In the genomic region with DNA sequence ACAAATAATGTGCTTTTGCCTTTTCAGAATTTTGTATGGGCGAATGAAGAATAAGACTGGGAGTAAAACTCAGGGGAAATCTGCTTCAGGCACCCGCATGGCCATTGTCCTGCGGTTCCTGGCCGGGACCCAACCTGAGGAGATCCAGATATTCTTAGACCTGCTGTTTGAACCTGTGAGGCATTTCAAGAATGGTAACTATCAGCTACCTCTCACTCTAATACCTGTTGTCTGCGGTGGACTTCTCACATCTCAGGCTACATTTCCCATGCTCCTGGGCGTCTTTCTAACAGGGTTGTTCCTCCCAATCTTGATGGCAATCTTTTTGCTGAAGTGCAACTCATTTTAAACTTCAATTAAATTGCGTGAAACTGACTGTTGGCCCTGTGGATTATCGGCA, we compare ENCODE assay signal across 33 cellular contexts.
"Had no signal": no experiment of that assay in that cellular context is flagged by ENCODE, and none has a peak within 500 bp of the region (broad histone marks: within the 10 kb centered on the region; RNA-seq: fewer than 3 reads in every experiment).

No MANE protein-coding gene starts in this region.

- H3K27ac Mint-ChIP-seq: activated B cell treated with CpG ODN at 0.5 μM for 24 hours; activated CD8-positive, alpha-beta memory T cell treated with anti-CD3 and anti-CD28 coated beads, Interleukin-2, amount 10 ng/mL, durations not matched to agents 7 days and 5 days; activated CD8-positive, alpha-beta T cell treated with anti-CD3 and anti-CD28 coated beads for 36 hours; activated naive CD4-positive, alpha-beta T cell treated with anti-CD3 and anti-CD28 coated beads for 36 hours; activated naive CD4-positive, alpha-beta T cell treated with anti-CD3 and anti-CD28 coated beads, Interleukin-2, amount 50 U/mL, for 24 hours; activated naive CD8-positive, alpha-beta T cell treated with anti-CD3 and anti-CD28 coated beads, Interleukin-2, amount 10 ng/mL, durations not matched to agents 7 days and 5 days; activated T-helper 1 cell treated with anti-CD3 and anti-CD28 coated beads, Interleukin-12 subunit alpha, Interleukin-12 subunit beta, Interleukin-2, Interleukin-4 antibody, amounts not matched to agents 30 ng/mL and 10 ng/mL and 1 ng/mL, durations not matched to agents 14 hours and 24 hours and 36 hours; activated T-helper 2 cell treated with anti-CD3 and anti-CD28 coated beads, Interferon-gamma antibody, Interleukin-2, Interleukin-4, amounts not matched to agents 10 μg/mL and 5 μg/mL and 100 μg/mL, durations not matched to agents 14 hours and 24 hours and 36 hours; dendritic cell treated with granulocyte-macrophage colony-stimulating factor and Interleukin-4, amounts not matched to agents 40 ng/mL and 50 ng/mL, for 4 days; endodermal cell; T-cell; T-helper 1 cell treated with Interleukin-12 subunit alpha and Interleukin-12 subunit beta and Interleukin-4 antibody, amounts not matched to agents 30 μg/mL and 1 μg/mL, for 36 hours; T-helper 2 cell treated with Interferon-gamma antibody and Interleukin-4, amounts not matched to agents 5 μg/mL and 100 μg/mL, for 36 hours had no signal

- H3K4me1 ChIP-seq: esophagus muscularis mucosa, foreskin keratinocyte had no signal

- H3K27ac ChIP-seq: brain microvascular endothelial cell, coronary artery, dorsolateral prefrontal cortex, esophagus muscularis mucosa, foreskin keratinocyte, gastrocnemius medialis, WERI-Rb-1 had no signal

- H3K9me3 ChIP-seq: esophagus muscularis mucosa, gastrocnemius medialis had no signal

- H3K27me3 ChIP-seq: brain microvascular endothelial cell, dorsolateral prefrontal cortex, esophagus muscularis mucosa, foreskin keratinocyte, gastrocnemius medialis had no signal

- H3K27me3 Mint-ChIP-seq: activated B cell treated with CpG ODN at 0.5 μM for 24 hours; activated CD8-positive, alpha-beta memory T cell treated with anti-CD3 and anti-CD28 coated beads, Interleukin-2, amount 10 ng/mL, durations not matched to agents 7 days and 5 days; activated CD8-positive, alpha-beta T cell treated with anti-CD3 and anti-CD28 coated beads for 36 hours; activated naive CD4-positive, alpha-beta T cell treated with anti-CD3 and anti-CD28 coated beads, Interleukin-2, amount 50 U/mL, for 24 hours; activated naive CD8-positive, alpha-beta T cell treated with anti-CD3 and anti-CD28 coated beads, Interleukin-2, amount 10 ng/mL, durations not matched to agents 7 days and 5 days; central memory CD8-positive, alpha-beta T cell; dendritic cell treated with granulocyte-macrophage colony-stimulating factor and Interleukin-4, amounts not matched to agents 40 ng/mL and 50 ng/mL, for 4 days; T-cell had no signal

- H3K4me3 ChIP-seq: coronary artery, dorsolateral prefrontal cortex, esophagus muscularis mucosa, gastrocnemius medialis had no signal

- ATAC-seq: activated CD4-positive, CD25-positive, alpha-beta regulatory T cell treated with anti-CD3 and anti-CD28 coated beads, Interleukin-2, amount 50 U/mL, for 24 hours; activated CD8-positive, alpha-beta memory T cell treated with anti-CD3 and anti-CD28 coated beads, Interleukin-2, amount 10 ng/mL, durations not matched to agents 7 days and 5 days; activated CD8-positive, alpha-beta T cell treated with anti-CD3 and anti-CD28 coated beads for 36 hours; foreskin keratinocyte; gastrocnemius medialis; T-cell had no signal

- H3K4me3 Mint-ChIP-seq: activated B cell treated with CpG ODN at 0.5 μM for 24 hours; activated CD8-positive, alpha-beta memory T cell treated with anti-CD3 and anti-CD28 coated beads, Interleukin-2, amount 10 ng/mL, durations not matched to agents 7 days and 5 days; activated CD8-positive, alpha-beta T cell treated with anti-CD3 and anti-CD28 coated beads for 36 hours; activated naive CD4-positive, alpha-beta T cell treated with anti-CD3 and anti-CD28 coated beads for 36 hours; activated naive CD4-positive, alpha-beta T cell treated with anti-CD3 and anti-CD28 coated beads, Interleukin-2, amount 50 U/mL, for 24 hours; activated naive CD8-positive, alpha-beta T cell treated with anti-CD3 and anti-CD28 coated beads, Interleukin-2, amount 10 ng/mL, durations not matched to agents 7 days and 5 days; activated T-helper 1 cell treated with anti-CD3 and anti-CD28 coated beads, Interleukin-12 subunit alpha, Interleukin-12 subunit beta, Interleukin-2, Interleukin-4 antibody, amounts not matched to agents 30 ng/mL and 10 ng/mL and 1 ng/mL, durations not matched to agents 14 hours and 24 hours and 36 hours; central memory CD8-positive, alpha-beta T cell; dendritic cell treated with granulocyte-macrophage colony-stimulating factor and Interleukin-4, amounts not matched to agents 40 ng/mL and 50 ng/mL, for 4 days; endodermal cell; T-cell; T-helper 1 cell treated with Interleukin-12 subunit alpha and Interleukin-12 subunit beta and Interleukin-4 antibody, amounts not matched to agents 30 μg/mL and 1 μg/mL, for 36 hours; T-helper 2 cell treated with Interferon-gamma antibody and Interleukin-4, amounts not matched to agents 5 μg/mL and 100 μg/mL, for 36 hours had no signal

- H3K9me3 Mint-ChIP-seq: activated B cell treated with CpG ODN at 0.5 μM for 24 hours; activated CD8-positive, alpha-beta T cell treated with anti-CD3 and anti-CD28 coated beads for 36 hours; activated naive CD4-positive, alpha-beta T cell treated with anti-CD3 and anti-CD28 coated beads for 36 hours; activated naive CD4-positive, alpha-beta T cell treated with anti-CD3 and anti-CD28 coated beads, Interleukin-2, amount 50 U/mL, for 24 hours; activated naive CD8-positive, alpha-beta T cell treated with anti-CD3 and anti-CD28 coated beads, Interleukin-2, amount 10 ng/mL, durations not matched to agents 7 days and 5 days; activated T-helper 1 cell treated with anti-CD3 and anti-CD28 coated beads, Interleukin-12 subunit alpha, Interleukin-12 subunit beta, Interleukin-2, Interleukin-4 antibody, amounts not matched to agents 30 ng/mL and 10 ng/mL and 1 ng/mL, durations not matched to agents 14 hours and 24 hours and 36 hours; activated T-helper 2 cell treated with anti-CD3 and anti-CD28 coated beads, Interferon-gamma antibody, Interleukin-2, Interleukin-4, amounts not matched to agents 10 μg/mL and 5 μg/mL and 100 μg/mL, durations not matched to agents 14 hours and 24 hours and 36 hours; central memory CD8-positive, alpha-beta T cell; dendritic cell treated with granulocyte-macrophage colony-stimulating factor and Interleukin-4, amounts not matched to agents 40 ng/mL and 50 ng/mL, for 4 days; endodermal cell; T-cell; T-helper 1 cell treated with Interleukin-12 subunit alpha and Interleukin-12 subunit beta and Interleukin-4 antibody, amounts not matched to agents 30 μg/mL and 1 μg/mL, for 36 hours; T-helper 2 cell treated with Interferon-gamma antibody and Interleukin-4, amounts not matched to agents 5 μg/mL and 100 μg/mL, for 36 hours had no signal

- DNase-seq: activated B cell treated with CpG ODN at 0.5 μM for 24 hours; activated CD4-positive, alpha-beta T cell treated with anti-CD3 and anti-CD28 coated beads for 48 hours; activated CD4-positive, alpha-beta T cell treated with anti-CD3 and anti-CD28 coated beads, Interleukin-2, amount 50 U/mL, for 1 hour; activated CD4-positive, alpha-beta T cell treated with anti-CD3 and anti-CD28 coated beads, Interleukin-2, amount 50 U/mL, for 48 hours; activated CD8-positive, alpha-beta memory T cell treated with anti-CD3 and anti-CD28 coated beads, Interleukin-2, amount 10 ng/mL, durations not matched to agents 7 days and 5 days; activated CD8-positive, alpha-beta memory T cell treated with anti-CD3 and anti-CD28 coated beads, Interleukin-2, amount 50 U/mL, for 4 hours; activated CD8-positive, alpha-beta T cell treated with anti-CD3 and anti-CD28 coated beads for 36 hours; activated effector memory CD4-positive, alpha-beta T cell treated with anti-CD3 and anti-CD28 coated beads, Interleukin-2, amount 50 U/mL, for 16 hours; activated naive CD4-positive, alpha-beta T cell treated with anti-CD3 and anti-CD28 coated beads for 36 hours; activated naive CD8-positive, alpha-beta T cell treated with anti-CD3 and anti-CD28 coated beads, Interleukin-2, amount 10 ng/mL, durations not matched to agents 7 days and 5 days; activated T-cell treated with anti-CD3 and anti-CD28 coated beads, Interleukin-2, amount 50 U/mL, for 1 hour; activated T-cell treated with anti-CD3 and anti-CD28 coated beads, Interleukin-2, amount 50 U/mL, for 48 hours; brain microvascular endothelial cell; dorsolateral prefrontal cortex; effector memory CD4-positive, alpha-beta T cell; endodermal cell; erythroblast; foreskin keratinocyte; gastrocnemius medialis; SW 1271; T-cell; T1000; WERI-Rb-1 had no signal

- H3K4me1 Mint-ChIP-seq: activated B cell treated with CpG ODN at 0.5 μM for 24 hours; activated CD8-positive, alpha-beta memory T cell treated with anti-CD3 and anti-CD28 coated beads, Interleukin-2, amount 10 ng/mL, durations not matched to agents 7 days and 5 days; activated naive CD4-positive, alpha-beta T cell treated with anti-CD3 and anti-CD28 coated beads, Interleukin-2, amount 50 U/mL, for 24 hours; activated naive CD8-positive, alpha-beta T cell treated with anti-CD3 and anti-CD28 coated beads, Interleukin-2, amount 10 ng/mL, durations not matched to agents 7 days and 5 days; central memory CD8-positive, alpha-beta T cell; endodermal cell; T-cell had no signal
